ENCODE assay signal across 18 cellular contexts in the genomic region with DNA sequence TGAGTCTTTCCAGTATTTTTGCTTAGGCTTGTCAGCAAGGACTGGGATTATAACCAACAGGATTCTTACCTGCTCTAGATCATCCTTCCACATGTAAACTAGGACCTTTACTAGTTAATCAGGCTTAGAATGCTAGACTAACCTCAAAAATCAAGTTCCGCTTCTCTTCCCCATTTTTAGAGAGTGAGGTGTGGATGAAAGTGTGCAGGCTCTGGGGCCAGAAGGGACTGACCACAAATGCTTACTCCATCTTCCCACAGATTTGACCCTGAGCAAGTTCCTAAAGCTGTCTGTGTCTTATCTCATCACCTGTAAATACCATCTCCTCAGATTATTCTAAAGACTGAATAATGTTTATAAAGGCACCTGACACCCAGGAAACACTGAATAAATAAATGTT. TPM values are rescaled to one million over a fixed set of nuclear protein-coding genes. Genes with fewer than 3 reads are reported as not detected.
A peak's percentile ranks its signal among the peaks of the same experiment; 100 is the strongest.
DNase-seq lines count a peak whose midpoint lies in the region; ATAC-seq, FAIRE-seq and TF ChIP-seq lines count a peak whose summit lies in the region.
"Had no signal": no experiment of that assay in that cellular context is flagged by ENCODE, and none has a peak within 500 bp of the region (broad histone marks: within the 10 kb centered on the region; RNA-seq: fewer than 3 reads in every experiment).

No MANE protein-coding gene starts in this region.

- H3K9me3 Mint-ChIP-seq in neural crest cell: no peaks in the 10 kb centered on the region

- peak overlapping the region; percentile 57 for H3K27ac Mint-ChIP-seq in neural crest cell (ENCODE audit: unreplicated experiment)

- DNase-seq in GM19239 (ENCODE audit: insufficient read length, low spot score): no peak
- DNase-seq in NCI-H226: peak; percentile 18
- DNase-seq in amniotic epithelial cell (ENCODE audit: low read depth): peak; percentile 17
- DNase-seq in neural crest cell (ENCODE audit: low read depth, low spot score): no peak
- no peak for DNase-seq in AG08396 (ENCODE audit: low spot score)
- DNase-seq: Caco-2, H7, IMR-90, Kasumi-1, NCI-H1048, NCI-H1694, NCI-H446, NCI-H774 had no signal

- peaks cover 14% of the 10 kb centered on the region for H3K4me1 Mint-ChIP-seq in neural crest cell

- H3K27me3 Mint-ChIP-seq in neural crest cell (ENCODE audit: low read depth): no peaks in the 10 kb centered on the region

- TF ChIP-seq CTCF in neural crest cell (conservative IDR thresholded peaks at IDR 0.05): no peak

- H3K36me3 Mint-ChIP-seq in neural crest cell (ENCODE audit: low read depth): peaks cover 6% of the 10 kb centered on the region

- FAIRE-seq in GM19239 (lab: Jason Lieb, UNC): peak; percentile 49
- FAIRE-seq: A549 had no signal

- no peak overlapping the region for H3K4me3 Mint-ChIP-seq in neural crest cell

- ATAC-seq in HG03469 (IDR thresholded peaks at IDR 0.05; ENCODE audit: unreplicated experiment): no peak
- ATAC-seq in HG03139 (IDR thresholded peaks at IDR 0.05; ENCODE audit: unreplicated experiment): no peak
- ATAC-seq in GM21526 (IDR thresholded peaks at IDR 0.05; ENCODE audit: low FRiP score, unreplicated experiment): no peak
- ATAC-seq: A549 had no signal

RNA-seq across cellular contexts. Expression of a gene that starts 59.5 kb away (rescaled TPM):
- 30.3 and 31.6 TPM in 2 replicates for total RNA-seq in neural crest cell
- total RNA-seq: OCI-LY7 had no signal

Comparison
In these comparisons a context has a peak if more than half of its experiments do, and no peak if none do; other contexts are left out.
1. DNase-seq: peak in NCI-H226 (single experiment) and amniotic epithelial cell (single experiment); none in GM19239 (single experiment), neural crest cell (single experiment) and AG08396 (single experiment).